Comparison of ENCODE assay signal across 7 cellular contexts in genomic region chr18:1585881-1586488, GRCh38.
DNase-seq lines count a peak whose midpoint lies in the region; ATAC-seq, FAIRE-seq and TF ChIP-seq lines count a peak whose summit lies in the region.

No MANE protein-coding gene starts in this region.

- no TSS peak for BruUV-seq in GM12878 (replicated peaks; lab: Mats Ljungman, UMichigan)

- TF ChIP-seq RAD21 in GM12878 (IDR thresholded peaks at IDR 0.05; ENCODE audit: insufficient read depth, low read depth, low read length) = 0 out of 2 replicates have a peak, but pooled peaks have one; percentile 7

- H3K9ac ChIP-seq in GM12878 (ENCODE audit: control insufficient read depth, insufficient read depth, low read length) = no peak overlapping the region

- 25% methylated on average over 7 of the region's 7 CpGs for WGBS in GM12878 (ENCODE audit: insufficient coverage, insufficient replicate concordance, low lambda C conversion rate, missing lambda C conversion rate)
- WGBS in ovary, 3 donors = 1 to 5% (median 2%) methylated on average over 7 of the region's 7 CpGs

- H3K4me1 ChIP-seq in GM12878 (ENCODE audit: control insufficient read depth, insufficient read depth, low read length) (no peaks in the 10 kb centered on the region), ovary (ENCODE audit: insufficient read depth) (no peaks in the 10 kb centered on the region)

- H3K27me3 ChIP-seq in GM12878 (replicated peaks in 1 of 2; ENCODE audit: control insufficient read depth in 2 of 2, insufficient read depth in 2 of 2, low read length in 1 of 2) (no peaks in the 10 kb centered on the region), ovary (no peaks in the 10 kb centered on the region)

- SMC1A ChIA-PET in GM12878 (lab: Charles Lee; ENCODE audit: uncharacterized antibody, unreplicated experiment) = interaction anchor here (1.3 to 1.5 kb wide), 4 partner anchors 12 to 961 kb away, joined by 4 to 10 read pairs (median 7); no protein-coding TSS in a partner anchor

- CTCF ChIA-PET in GM12878 (lab: Yijun Ruan, JAX) = interaction anchor here (0.7 to 2.8 kb wide), 15 partner anchors 9 to 961 kb away, joined by 3 to 18 read pairs (median 5); no protein-coding TSS in a partner anchor

- no peak overlapping the region for H3K4me2 ChIP-seq in GM12878 (ENCODE audit: control insufficient read depth, insufficient read depth)

- intact Hi-C loops in GM12878 (cut with micrococcal nuclease; ENCODE audit: unreplicated experiment) = loop anchor here (5.0 to 10.0 kb wide), 3 partner anchors 636 to 956 kb away; no protein-coding TSS in a partner anchor
- intact Hi-C loops in ovary (cut with DNase I) = loop anchor here in 1 of 4 donors (10.0 kb wide), 1 partner anchor 721 kb away; no protein-coding TSS in a partner anchor

- H3K4me3 ChIP-seq in GM12878 (no peak overlapping the region), ovary (no peak overlapping the region)

- H3K27ac ChIP-seq in GM12878 (ENCODE audit: control insufficient read depth, insufficient read depth) (no peak overlapping the region), ovary (no peak overlapping the region)

- H3K9me3 ChIP-seq in GM12878 (replicated peaks; ENCODE audit: control insufficient read depth, insufficient read depth, low read length) (no peaks in the 10 kb centered on the region), ovary (no peaks in the 10 kb centered on the region)

- TF ChIP-seq EP300 in GM12878 (IDR thresholded peaks at IDR 0.05; ENCODE audit: borderline replicate concordance in 1 of 2, control insufficient read depth in 1 of 2, low read depth in 2 of 2, low read length in 2 of 2) (no peak), ovary (IDR thresholded peaks at IDR 0.05) (no peak)

- POLR2A ChIA-PET in GM12878 (lab: Charles Lee) = no interaction called here

- DNase-seq in NCI-H2171 (lab: John Stamatoyannopoulos, UW) (peak; percentile 20), GM12878 (ENCODE audit: low read depth, low spot score) (peak; percentile 4), left kidney (ENCODE audit: low read depth, low spot score) (peak; percentile 67), ovary (no peak), ureter (ENCODE audit: low spot score) (no peak)

- no peak overlapping the region for H2AFZ ChIP-seq in GM12878 (ENCODE audit: control insufficient read depth, low read depth, low read length)

- TF ChIP-seq POLR2A in GM12878 (IDR thresholded peaks at IDR 0.05; ENCODE audit: low read depth, low read length) (no peak), ovary (IDR thresholded peaks at IDR 0.05) (no peak)

- no peaks in the 10 kb centered on the region for H4K20me1 ChIP-seq in GM12878 (ENCODE audit: control insufficient read depth, insufficient read depth)

- H3K36me3 ChIP-seq in GM12878 (ENCODE audit: control insufficient read depth in 2 of 2, insufficient read depth in 2 of 2, low read length in 1 of 2) (no peaks in the 10 kb centered on the region), ovary (no peaks in the 10 kb centered on the region)

- peak; percentile 74 for FAIRE-seq in GM12878 (lab: Jason Lieb, UNC)

- ATAC-seq in HG02678 (IDR thresholded peaks at IDR 0.05; ENCODE audit: unreplicated experiment) = peak; percentile 67
- peak; percentile 82 for ATAC-seq in GM12878

- TF ChIP-seq CTCF in GM12873 (IDR thresholded peaks at IDR 0.05; ENCODE audit: insufficient read depth, low read depth, low read length, missing control alignments) (peak; percentile 51), GM12878 (IDR thresholded peaks at IDR 0.05 in 2 of 3, conservative IDR thresholded peaks at IDR 0.05 in 1 of 3; ENCODE audit: control insufficient read depth in 2 of 3, extremely low read depth in 1 of 3, insufficient read depth in 1 of 3, low read depth in 3 of 3, low read length in 3 of 3) (peak; percentile 35 to 52 (median 44); a peak in 5 of 6 replicates), ovary (IDR thresholded peaks at IDR 0.05) (no peak)

- RAD21 ChIA-PET in GM12878 (lab: Charles Lee; ENCODE audit: unreplicated experiment) = interaction anchor here (1.3 to 1.7 kb wide), 2 partner anchors 956 to 962 kb away, joined by 6 to 11 read pairs; no protein-coding TSS in a partner anchor

- H3K79me2 ChIP-seq in GM12878 (ENCODE audit: control insufficient read depth, insufficient read depth, low read length) = no peaks in the 10 kb centered on the region

- in situ Hi-C loops in GM12878 (cut with MboI) = loop anchor here (10.0 kb wide), 1 partner anchor 969 kb away; no protein-coding TSS in a partner anchor

TF ChIP-seq in GM12878, 131 proteins besides CTCF, POLR2A, EP300 and RAD21:
- TF ChIP-seq SPI1 (IDR thresholded peaks at IDR 0.05; ENCODE audit: borderline replicate concordance, insufficient read depth, low read depth, low read length) (no peak), ZNF384 (IDR thresholded peaks at IDR 0.05; ENCODE audit: borderline replicate concordance, low read depth, low read length) (no peak), SMC3 (IDR thresholded peaks at IDR 0.05; ENCODE audit: borderline replicate concordance, low read length) (peak; percentile 38; the same call in 1 of the 2 replicates), LARP7 (IDR thresholded peaks at IDR 0.05) (no peak), JUNB (IDR thresholded peaks at IDR 0.05) (no peak), EED (IDR thresholded peaks at IDR 0.05; ENCODE audit: low read depth) (no peak)
- TF ChIP-seq, protein P1, sequence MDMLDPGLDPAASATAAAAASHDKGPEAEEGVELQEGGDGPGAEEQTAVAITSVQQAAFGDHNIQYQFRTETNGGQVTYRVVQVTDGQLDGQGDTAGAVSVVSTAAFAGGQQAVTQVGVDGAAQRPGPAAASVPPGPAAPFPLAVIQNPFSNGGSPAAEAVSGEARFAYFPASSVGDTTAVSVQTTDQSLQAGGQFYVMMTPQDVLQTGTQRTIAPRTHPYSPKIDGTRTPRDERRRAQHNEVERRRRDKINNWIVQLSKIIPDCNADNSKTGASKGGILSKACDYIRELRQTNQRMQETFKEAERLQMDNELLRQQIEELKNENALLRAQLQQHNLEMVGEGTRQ (IDR thresholded peaks at IDR 0.05; ENCODE audit: borderline replicate concordance, low read depth, low read length) = no peak
- TF ChIP-seq, protein P2, sequence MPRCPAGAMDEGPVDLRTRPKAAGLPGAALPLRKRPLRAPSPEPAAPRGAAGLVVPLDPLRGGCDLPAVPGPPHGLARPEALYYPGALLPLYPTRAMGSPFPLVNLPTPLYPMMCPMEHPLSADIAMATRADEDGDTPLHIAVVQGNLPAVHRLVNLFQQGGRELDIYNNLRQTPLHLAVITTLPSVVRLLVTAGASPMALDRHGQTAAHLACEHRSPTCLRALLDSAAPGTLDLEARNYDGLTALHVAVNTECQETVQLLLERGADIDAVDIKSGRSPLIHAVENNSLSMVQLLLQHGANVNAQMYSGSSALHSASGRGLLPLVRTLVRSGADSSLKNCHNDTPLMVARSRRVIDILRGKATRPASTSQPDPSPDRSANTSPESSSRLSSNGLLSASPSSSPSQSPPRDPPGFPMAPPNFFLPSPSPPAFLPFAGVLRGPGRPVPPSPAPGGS (IDR thresholded peaks at IDR 0.05; ENCODE audit: borderline replicate concordance, insufficient read depth, low read depth, low read length, poor library complexity, severe bottlenecking) = no peak
- TF ChIP-seq, protein P3, sequence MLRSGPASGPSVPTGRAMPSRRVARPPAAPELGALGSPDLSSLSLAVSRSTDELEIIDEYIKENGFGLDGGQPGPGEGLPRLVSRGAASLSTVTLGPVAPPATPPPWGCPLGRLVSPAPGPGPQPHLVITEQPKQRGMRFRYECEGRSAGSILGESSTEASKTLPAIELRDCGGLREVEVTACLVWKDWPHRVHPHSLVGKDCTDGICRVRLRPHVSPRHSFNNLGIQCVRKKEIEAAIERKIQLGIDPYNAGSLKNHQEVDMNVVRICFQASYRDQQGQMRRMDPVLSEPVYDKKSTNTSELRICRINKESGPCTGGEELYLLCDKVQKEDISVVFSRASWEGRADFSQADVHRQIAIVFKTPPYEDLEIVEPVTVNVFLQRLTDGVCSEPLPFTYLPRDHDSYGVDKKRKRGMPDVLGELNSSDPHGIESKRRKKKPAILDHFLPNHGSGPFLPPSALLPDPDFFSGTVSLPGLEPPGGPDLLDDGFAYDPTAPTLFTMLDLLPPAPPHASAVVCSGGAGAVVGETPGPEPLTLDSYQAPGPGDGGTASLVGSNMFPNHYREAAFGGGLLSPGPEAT (IDR thresholded peaks at IDR 0.05; ENCODE audit: low read depth) = no peak
TF ChIP-seq in GM12878: peak in this region for 1.

Comparison
In these comparisons a context has a peak if more than half of its experiments do, and no peak if none do; other contexts are left out.
1. CTCF ChIP-seq: peak in GM12873 (single experiment) and GM12878 (3 of 3); none in ovary (0 of 3).
2. DNase-seq: peak in NCI-H2171 (single experiment), GM12878 (single experiment) and left kidney (single experiment); none in ovary (0 of 5) and ureter (single experiment).